ENCODE assay signal across 9 cellular contexts in genomic region chr11:65291613-65292012, GRCh38. TPM values are rescaled to one million over a fixed set of nuclear protein-coding genes. Genes with fewer than 3 reads are reported as not detected.
DNase-seq lines count a peak whose midpoint lies in the region; ATAC-seq and TF ChIP-seq lines count a peak whose summit lies in the region.
"Had no signal": no experiment of that assay in that cellular context is flagged by ENCODE, and none has a peak within 500 bp of the region (broad histone marks: within the 10 kb centered on the region; RNA-seq: fewer than 3 reads in every experiment).

No MANE protein-coding gene starts in this region.

- H3K4me3 ChIP-seq in BLaER1 treated with 17β-estradiol and CSF1 and Interleukin-3, amounts not matched to agents 10 nM and 100 nM: peak overlapping the region in 9 of 10 experiments; percentile 11 to 55 (median 21); a peak in 15 of 20 replicates
- peak overlapping the region; percentile 3; the same call in 1 of the 2 replicates for H3K4me3 ChIP-seq in SJSA1
- no peak overlapping the region for H3K4me3 ChIP-seq in parathyroid adenoma (ENCODE audit: low read depth, low read length)

- peak overlapping the region; percentile 85 to 95 (median 91) for H3K4me2 ChIP-seq in BLaER1 treated with 17β-estradiol and CSF1 and Interleukin-3, amounts not matched to agents 10 nM and 100 nM
- no peak overlapping the region for H3K4me2 ChIP-seq in parathyroid adenoma (ENCODE audit: low read length)

- peak overlapping the region; percentile 77 to 94 (median 83) for H3K9ac ChIP-seq in BLaER1 treated with 17β-estradiol and CSF1 and Interleukin-3, amounts not matched to agents 10 nM and 100 nM
- no peak overlapping the region for H3K9ac ChIP-seq in parathyroid adenoma

- peak overlapping the region; percentile 90 to 100 (median 96) for H3K27ac ChIP-seq in BLaER1 treated with 17β-estradiol and CSF1 and Interleukin-3, amounts not matched to agents 10 nM and 100 nM
- H3K27ac ChIP-seq in SJSA1: peak overlapping the region; percentile 93
- H3K27ac ChIP-seq in parathyroid adenoma: peak overlapping the region; percentile 80

- no peak for TF ChIP-seq CTCF in parathyroid adenoma (IDR thresholded peaks at IDR 0.05)

- peaks cover 14 to 71% (median 59%) of the 10 kb centered on the region in 11 experiments; a peak in 21 of 22 replicates for H3K36me3 ChIP-seq in BLaER1 treated with 17β-estradiol and CSF1 and Interleukin-3, amounts not matched to agents 10 nM and 100 nM
- peaks cover 88% of the 10 kb centered on the region for H3K36me3 ChIP-seq in SJSA1
- no peaks in the 10 kb centered on the region for H3K36me3 ChIP-seq in parathyroid adenoma (ENCODE audit: control insufficient read depth, insufficient read depth, low read length)

- peak; percentile 84 to 92 for DNase-seq in SJSA1 (ENCODE audit: low read depth in 1 of 2, low spot score in 2 of 2)
- DNase-seq in foreskin melanocyte: peak; percentile 30
- no peak for DNase-seq in iPS-NIHi7 (ENCODE audit: extremely low spot score)
- no peak for DNase-seq in NCI-H2227 (lab: John Stamatoyannopoulos, UW; ENCODE audit: unreplicated experiment)
- DNase-seq: GF-D8 had no signal

- no peaks in the 10 kb centered on the region for H3K27me3 ChIP-seq in BLaER1 treated with 17β-estradiol and CSF1 and Interleukin-3, amounts not matched to agents 10 nM and 100 nM
- H3K27me3 ChIP-seq in SJSA1 (replicated peaks) (no peaks in the 10 kb centered on the region), parathyroid adenoma (ENCODE audit: control insufficient read depth, insufficient read depth, low read length) (no peaks in the 10 kb centered on the region)

- H3K9me3 ChIP-seq in BLaER1 treated with 17β-estradiol and CSF1 and Interleukin-3, amounts not matched to agents 10 nM and 100 nM (replicated peaks in 1 of 11): no peaks in the 10 kb centered on the region
- H3K9me3 ChIP-seq in SJSA1 (replicated peaks) (no peaks in the 10 kb centered on the region), parathyroid adenoma (ENCODE audit: control insufficient read depth, low read length) (no peaks in the 10 kb centered on the region)

- no peak overlapping the region for H2AFZ ChIP-seq in parathyroid adenoma

- no peaks in the 10 kb centered on the region for H3K79me2 ChIP-seq in parathyroid adenoma

- H4K20me1 ChIP-seq in BLaER1 treated with 17β-estradiol and CSF1 and Interleukin-3, amounts not matched to agents 10 nM and 100 nM: no peaks in the 10 kb centered on the region

- no peak for TF ChIP-seq POLR2A in GM18505 (IDR thresholded peaks at IDR 0.05; ENCODE audit: borderline replicate concordance, extremely low read depth, insufficient read depth, insufficient read length)

- H3K4me1 ChIP-seq in BLaER1 treated with 17β-estradiol and CSF1 and Interleukin-3, amounts not matched to agents 10 nM and 100 nM: peaks cover 78 to 99% (median 97%) of the 10 kb centered on the region in 10 experiments
- peaks cover 35% of the 10 kb centered on the region for H3K4me1 ChIP-seq in SJSA1 (replicated peaks)
- no peaks in the 10 kb centered on the region for H3K4me1 ChIP-seq in parathyroid adenoma

- ATAC-seq in GM18505 (IDR thresholded peaks at IDR 0.05; ENCODE audit: unreplicated experiment) (no peak), HG03571 (IDR thresholded peaks at IDR 0.05; ENCODE audit: unreplicated experiment) (no peak)

RNA-seq across cellular contexts. Expression of gene CDC42EP2, which starts 23.1 kb away (rescaled TPM):
- 10.5 and 16.6 TPM in 2 replicates for total RNA-seq in SJSA1 (2014; rRNA removed; shearing (Covaris generic))

RNA-seq across cellular contexts. Expression of gene POLA2, which starts 29.9 kb away (rescaled TPM):
- 26.8 and 44.2 TPM in 2 replicates for total RNA-seq in SJSA1 (2014; rRNA removed; shearing (Covaris generic))

RNA-seq across cellular contexts. Expression of gene DPF2, which starts 42.0 kb away (rescaled TPM):
- total RNA-seq in SJSA1 (2014; rRNA removed; shearing (Covaris generic)): 87.6 and 105 TPM in 2 replicates

Comparison
In these comparisons a context has a peak if more than half of its experiments do, and no peak if none do; other contexts are left out.
1. DNase-seq: peak in SJSA1 (2 of 2) and foreskin melanocyte (single experiment); none in iPS-NIHi7 (single experiment) and NCI-H2227 (single experiment).
2. Peak in every context shown above with its lines, with median percentiles within 50 percentile points of each other: H3K27ac ChIP-seq.